In the genomic region with DNA sequence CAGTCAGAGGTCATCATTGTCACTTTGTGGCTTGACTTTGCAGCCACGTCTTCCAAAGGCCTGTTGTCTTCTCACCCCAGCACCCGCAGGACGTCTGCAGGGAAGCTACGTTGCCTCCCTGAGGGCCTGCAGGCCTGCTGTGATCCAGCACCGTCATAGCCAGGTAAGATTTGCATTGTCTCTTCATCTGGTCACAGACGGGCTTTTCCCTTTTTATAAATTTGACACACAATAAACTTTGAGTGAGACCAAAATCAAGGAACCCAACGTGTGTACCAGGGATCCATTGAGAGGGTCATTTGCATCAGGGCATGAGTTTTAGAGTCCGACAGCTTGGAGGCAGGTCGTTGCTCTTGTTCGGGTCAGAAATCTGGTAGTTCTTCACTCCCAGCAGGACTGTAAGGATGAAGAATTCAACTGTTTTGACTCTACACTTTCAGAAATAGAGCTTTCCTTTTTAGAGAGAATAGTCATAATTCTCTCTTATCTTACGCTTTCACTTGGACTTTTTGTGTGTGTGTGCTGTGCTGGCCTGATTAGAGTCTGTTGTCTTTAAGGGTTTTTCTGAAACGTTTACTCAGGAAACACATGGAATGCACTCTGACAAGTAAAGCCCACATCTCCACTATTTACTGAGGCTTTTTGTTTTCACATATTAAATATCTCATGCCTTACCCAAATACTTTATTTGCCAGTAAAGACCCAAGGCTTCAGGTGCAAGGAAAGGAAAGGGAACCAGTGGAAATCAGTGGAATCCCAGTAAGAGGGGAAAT, we compare ENCODE assay signal across 8 cellular contexts.
A peak's percentile ranks its signal among the peaks of the same experiment; 100 is the strongest.
DNase-seq lines count a peak whose midpoint lies in the region; ATAC-seq and TF ChIP-seq lines count a peak whose summit lies in the region.

No MANE protein-coding gene starts in this region.

- CTCF ChIA-PET in mammary epithelial cell (lab: Charles Lee; ENCODE audit: low non-redundant PET), result no interaction called here

- H2AFZ ChIP-seq in mammary epithelial cell (ENCODE audit: low read depth, low read length), result no peak overlapping the region

- H3K4me1 Mint-ChIP-seq in progenitor cell of endocrine pancreas (ENCODE audit: low read depth), result peaks cover 15% of the 10 kb centered on the region

- H3K4me1 ChIP-seq in mammary epithelial cell (ENCODE audit: insufficient read depth, low read length), result no peaks in the 10 kb centered on the region

- no peaks in the 10 kb centered on the region for H3K9me3 ChIP-seq in mammary epithelial cell (replicated peaks; ENCODE audit: insufficient read depth, low read length)

- H3K4me3 ChIP-seq in mammary epithelial cell (replicated peaks in 1 of 3; ENCODE audit: insufficient read depth in 1 of 3, low read depth in 2 of 3, low read length in 3 of 3), result no peak overlapping the region

- H3K36me3 Mint-ChIP-seq in progenitor cell of endocrine pancreas (ENCODE audit: insufficient read depth), result no peaks in the 10 kb centered on the region

- BruUV-seq in mammary epithelial cell (replicated peaks; lab: Mats Ljungman, UMichigan), result no TSS peak

- peak; percentile 76 for ATAC-seq in GM19025 (IDR thresholded peaks at IDR 0.05; ENCODE audit: low read depth, unreplicated experiment)
- ATAC-seq in HG03135 (IDR thresholded peaks at IDR 0.05; ENCODE audit: unreplicated experiment), result peak; percentile 71

- H3K4me3 Mint-ChIP-seq in progenitor cell of endocrine pancreas (ENCODE audit: low read depth), result no peak overlapping the region

- no peaks in the 10 kb centered on the region for H3K36me3 ChIP-seq in mammary epithelial cell (ENCODE audit: insufficient read depth, low read length)

- dilution Hi-C loops in mammary epithelial cell (cut with HindIII; ENCODE audit: low sequenced_read_pairs), result no loop called here

- WGBS in mammary epithelial cell (ENCODE audit: low coverage, missing lambda C conversion rate), result 75% methylated on average over 12 of the region's 12 CpGs

- peaks cover 3% of the 10 kb centered on the region for H3K9me3 Mint-ChIP-seq in progenitor cell of endocrine pancreas (ENCODE audit: low read depth)

- in situ Hi-C loops in mammary epithelial cell (cut with MboI; ENCODE audit: low sequenced_read_pairs in 2 of 2), result no loop called here

- DNase-seq in activated CD8-positive, alpha-beta memory T cell treated with anti-CD3 and anti-CD28 coated beads, Interleukin-2, amount 50 U/mL, for 4 hours, result peak; percentile 36
- DNase-seq in progenitor cell of endocrine pancreas (ENCODE audit: low spot score, unreplicated experiment), result no peak
- DNase-seq in inferior parietal cortex (ENCODE audit: extremely low spot score), result no peak
- DNase-seq in D341Med (ENCODE audit: low spot score), result no peak
- DNase-seq in GM03348 (ENCODE audit: low spot score), result no peak
- no peak for DNase-seq in mammary epithelial cell

- no peaks in the 10 kb centered on the region for H4K20me1 ChIP-seq in mammary epithelial cell (ENCODE audit: insufficient read depth, low read length)

- H3K27me3 Mint-ChIP-seq in progenitor cell of endocrine pancreas, result peaks cover 6% of the 10 kb centered on the region

- TF ChIP-seq CTCF in progenitor cell of endocrine pancreas (IDR thresholded peaks at IDR 0.05; ENCODE audit: unreplicated experiment) (no peak), mammary epithelial cell (conservative IDR thresholded peaks at IDR 0.05 in 1 of 2, IDR thresholded peaks at IDR 0.05 in 1 of 2; ENCODE audit: extremely low read depth in 1 of 2, insufficient read depth in 1 of 2, low read depth in 1 of 2, low read length in 2 of 2) (no peak)

- no peaks in the 10 kb centered on the region for H3K27me3 ChIP-seq in mammary epithelial cell (ENCODE audit: insufficient read depth, low read length)

- no peak overlapping the region for H3K9ac ChIP-seq in mammary epithelial cell (ENCODE audit: insufficient read depth, low read length)

- intact Hi-C loops in mammary epithelial cell (cut with micrococcal nuclease), result no loop called here

- peak overlapping the region; percentile 74 for H3K27ac Mint-ChIP-seq in progenitor cell of endocrine pancreas

- no peak overlapping the region for H3K27ac ChIP-seq in mammary epithelial cell (ENCODE audit: insufficient read depth, low read depth, low read length)

- no peak overlapping the region for H3K4me2 ChIP-seq in mammary epithelial cell (ENCODE audit: insufficient read depth, low read depth, low read length)

- no peaks in the 10 kb centered on the region for H3K79me2 ChIP-seq in mammary epithelial cell (ENCODE audit: insufficient read depth, low read length)
